ENCODE assay signal across 19 cellular contexts in genomic region chr20:43586641-43587040, GRCh38. TPM values are rescaled to one million over a fixed set of nuclear protein-coding genes. Genes with fewer than 3 reads are reported as not detected.
"Had no signal": no experiment of that assay in that cellular context is flagged by ENCODE, and none has a peak within 500 bp of the region (broad histone marks: within the 10 kb centered on the region; RNA-seq: fewer than 3 reads in every experiment).

No MANE protein-coding gene starts in this region.

- H3K27ac ChIP-seq: epithelial cell of prostate, esophagus muscularis mucosa, foreskin keratinocyte, heart left ventricle, neutrophil, thoracic aorta had no signal

- H3K4me3 ChIP-seq: esophagus muscularis mucosa, heart left ventricle, mucosa of descending colon, thoracic aorta had no signal

- H3K9me3 ChIP-seq: esophagus muscularis mucosa, heart left ventricle, mucosa of descending colon, neutrophil, thoracic aorta had no signal

- H3K36me3 ChIP-seq: esophagus muscularis mucosa, heart left ventricle, neutrophil, thoracic aorta had no signal

- DNase-seq: effector memory CD8-positive, alpha-beta T cell; foreskin keratinocyte; heart left ventricle; hippocampal formation; mucosa of descending colon; naive thymus-derived CD8-positive, alpha-beta T cell; stimulated activated CD4-positive, alpha-beta T cell treated with anti-CD3 and anti-CD28 coated beads, Interleukin-2, amount 100 ng/mL, for 24 hours; stimulated activated CD4-positive, alpha-beta T cell treated with anti-CD3 and anti-CD28 coated beads, Interleukin-4, amount 100 ng/mL, for 4 hours; stimulated activated naive B cell treated with anti-CD40 and anti-IgM and Interleukin-4, amounts not matched to agents 10 μg/mL and 1 μg/mL and 100 μg/mL, for 72 hours; stimulated activated naive CD8-positive, alpha-beta T cell treated with anti-CD3 and anti-CD28 coated beads, Interleukin-15, amount 100 ng/mL, for 72 hours; trophoblast cell had no signal

- H3K27me3 ChIP-seq: esophagus muscularis mucosa, foreskin keratinocyte, heart left ventricle, neutrophil had no signal

- ATAC-seq: effector memory CD8-positive, alpha-beta T cell; foreskin keratinocyte; heart left ventricle; mucosa of descending colon; naive thymus-derived CD8-positive, alpha-beta T cell; sciatic nerve; stimulated activated naive B cell treated with anti-CD40 and anti-IgM and Interleukin-4, amounts not matched to agents 10 μg/mL and 1 μg/mL and 100 μg/mL, for 72 hours; stimulated activated naive CD8-positive, alpha-beta T cell treated with anti-CD3 and anti-CD28 coated beads, Interleukin-15, amount 100 ng/mL, for 72 hours had no signal

RNA-seq across cellular contexts. Expression of gene SGK2, which starts 27.8 kb away (rescaled TPM):
- total RNA-seq: glomerular endothelial cell, lung microvascular endothelial cell, pulmonary artery endothelial cell had no signal
- polyA plus RNA-seq: naive thymus-derived CD8-positive, alpha-beta T cell had no signal
